In the genomic region with DNA sequence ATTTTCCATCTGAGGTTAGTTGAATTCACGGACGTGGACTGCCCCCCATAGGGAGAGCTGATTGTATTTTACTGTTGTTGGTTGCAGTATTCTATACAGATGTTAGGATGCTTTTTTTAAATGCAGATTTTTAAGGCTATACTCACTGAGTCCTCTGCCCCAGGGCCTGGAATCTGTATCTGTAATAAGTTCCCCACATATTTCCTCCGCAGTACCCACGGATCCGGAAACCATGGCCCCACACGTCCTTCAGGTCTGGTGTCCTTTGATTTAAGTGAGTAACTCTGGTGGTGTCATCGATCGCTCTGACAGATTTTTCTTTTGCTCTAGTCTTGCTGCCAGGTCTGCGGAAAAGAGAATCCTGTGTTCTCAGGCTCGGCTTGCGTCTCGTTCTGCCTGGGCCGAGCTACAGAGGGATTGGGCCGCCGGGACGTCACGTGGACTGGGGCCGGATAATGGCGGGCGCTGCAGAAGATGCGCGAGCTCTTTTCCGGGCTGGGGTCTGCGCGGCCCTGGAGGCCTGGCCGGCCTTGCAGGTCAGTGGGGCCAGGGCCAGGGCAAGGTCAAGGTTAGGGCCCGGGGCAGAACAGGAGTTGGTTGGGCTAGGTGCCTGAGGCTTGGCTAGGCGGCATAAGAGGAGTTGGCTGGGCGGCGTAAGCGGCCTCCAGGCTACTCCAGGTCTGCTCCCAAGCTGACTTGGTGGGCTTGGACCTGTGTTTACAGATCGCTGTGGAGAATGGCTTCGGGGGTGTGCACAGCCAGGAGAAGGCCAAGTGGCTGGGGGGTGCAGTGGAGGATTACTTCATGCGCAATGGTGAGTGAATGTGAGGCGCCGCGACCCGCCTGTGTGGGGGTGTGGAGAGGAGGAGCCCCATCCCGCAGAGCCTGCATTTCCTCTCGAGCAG, we compare ENCODE assay signal across 8 cellular contexts. TPM values are rescaled to one million over a fixed set of nuclear protein-coding genes. Genes with fewer than 3 reads are reported as not detected.
DNase-seq lines count a peak whose midpoint lies in the region; ATAC-seq and TF ChIP-seq lines count a peak whose summit lies in the region.

A gene with protein sequence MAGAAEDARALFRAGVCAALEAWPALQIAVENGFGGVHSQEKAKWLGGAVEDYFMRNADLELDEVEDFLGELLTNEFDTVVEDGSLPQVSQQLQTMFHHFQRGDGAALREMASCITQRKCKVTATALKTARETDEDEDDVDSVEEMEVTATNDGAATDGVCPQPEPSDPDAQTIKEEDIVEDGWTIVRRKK (plus strand): TSS at position 438 of the 905 bp plus-strand sequence. CDS start 18 bp downstream, at position 456.

- H3K36me3 ChIP-seq in HCT116 (ENCODE audit: control insufficient read depth in 1 of 2, insufficient read depth in 2 of 2, low read length in 2 of 2) (peaks cover 0 to 3% of the 10 kb centered on the region in 2 experiments; a peak in 2 of 4 replicates), MM.1S (replicated peaks; ENCODE audit: insufficient read depth, low read length) (no peaks in the 10 kb centered on the region), neutrophil (peaks cover 8% of the 10 kb centered on the region)

- no peak for TF ChIP-seq POLR2A in HCT116 (IDR thresholded peaks at IDR 0.05; ENCODE audit: borderline replicate concordance, extremely low read depth, insufficient read depth, insufficient read length)

- H3K4me3 ChIP-seq in HCT116 (replicated peaks in 1 of 2; ENCODE audit: low read depth in 1 of 2, low read length in 2 of 2) = peak within 1 kb of the TSS; percentile 83 to 87
- peak within 1 kb of the TSS; percentile 80 for H3K4me3 ChIP-seq in MM.1S (ENCODE audit: low read length)
- H3K4me3 ChIP-seq in neutrophil (ENCODE audit: low read depth in 1 of 2, low read length in 1 of 2) = peak within 1 kb of the TSS; percentile 65 to 80

- peak within 1 kb of the TSS; percentile 35; the same call in 1 of the 2 replicates for H3K27ac ChIP-seq in HCT116 (ENCODE audit: low read depth, low read length)
- H3K27ac ChIP-seq in MM.1S (ENCODE audit: low read length) = no peak within 1 kb of the TSS
- no peak within 1 kb of the TSS for H3K27ac ChIP-seq in neutrophil

- intact Hi-C loops in HCT116 (cut with micrococcal nuclease) = loop anchor here (1.0 to 10.0 kb wide), 2 partner anchors 192 to 255 kb away; partner anchors contain the start of gene FAM120C

- H3F3A ChIP-seq in MM.1S (ENCODE audit: insufficient read depth, low read length) = no peaks in the 10 kb centered on the region

- peak; percentile 93 for ATAC-seq in HCT116

- peaks cover 42% of the 10 kb centered on the region for H3K79me2 ChIP-seq in HCT116 (ENCODE audit: insufficient read depth, low read length)
- H3K79me2 ChIP-seq in MM.1S (ENCODE audit: low read length) = peaks cover 28% of the 10 kb centered on the region

- BruUV-seq in HCT116 (replicated peaks; lab: Mats Ljungman, UMichigan) = no TSS peak

- CTCF ChIA-PET in HCT116 (lab: Charles Lee) = interaction anchor here (1.3 to 1.4 kb wide), 2 partner anchors 11 to 192 kb away, joined by 3 read pairs; no protein-coding TSS in a partner anchor

- H3K27me3 ChIP-seq in HCT116 (ENCODE audit: insufficient read depth, low read length) (no peaks in the 10 kb centered on the region), MM.1S (replicated peaks; ENCODE audit: insufficient read depth, low read length) (no peaks in the 10 kb centered on the region), neutrophil (no peaks in the 10 kb centered on the region)

- H3K9me2 ChIP-seq in HCT116 (ENCODE audit: insufficient read depth) = no peaks in the 10 kb centered on the region
- no peaks in the 10 kb centered on the region for H3K9me2 ChIP-seq in MM.1S (replicated peaks; ENCODE audit: insufficient read depth, low read length)

- DNase-seq in GF-D8 (lab: John Stamatoyannopoulos, UW) (peak; percentile 61), HCT116 (ENCODE audit: low read depth, low spot score) (peak; percentile 72), MM.1S (peak; percentile 84), SIG-M5 treated with dmso at 0.1 percent for 504 hours (lab: John Stamatoyannopoulos, UW; ENCODE audit: unreplicated experiment) (peak; percentile 81), foreskin melanocyte (peak; percentile 78)
- peak; percentile 54 for DNase-seq in activated gamma-delta T cell treated with anti-CD3 and anti-CD28 coated beads, Interleukin-2, amount 50 U/mL, for 16 hours (ENCODE audit: low read depth)

- H3K4me2 ChIP-seq in HCT116 (ENCODE audit: low read length) (peak within 1 kb of the TSS; percentile 75), MM.1S (ENCODE audit: low read depth, low read length) (peak within 1 kb of the TSS; percentile 38; the same call in 1 of the 2 replicates)

- H3K9me3 ChIP-seq in HCT116 (ENCODE audit: control insufficient read depth in 1 of 2, insufficient read depth in 1 of 2, low read depth in 1 of 2, low read length in 2 of 2) (no peaks in the 10 kb centered on the region), MM.1S (replicated peaks; ENCODE audit: insufficient read depth, low read length) (no peaks in the 10 kb centered on the region), neutrophil (no peaks in the 10 kb centered on the region)

- H2AFZ ChIP-seq in HCT116 (ENCODE audit: low read depth, low read length, poor library complexity, severe bottlenecking) (no peak within 1 kb of the TSS), MM.1S (ENCODE audit: low read length) (peak within 1 kb of the TSS; percentile 83)

- peak in 2 of 3 experiments; percentile 9 to 27; a peak in 2 of 6 replicates for TF ChIP-seq CTCF in HCT116 (IDR thresholded peaks at IDR 0.05 in 2 of 3, conservative IDR thresholded peaks at IDR 0.05 in 1 of 3; ENCODE audit: borderline replicate concordance in 1 of 3, insufficient read depth in 1 of 3, low read depth in 2 of 3, low read length in 2 of 3)
- TF ChIP-seq CTCF in MM.1S (IDR thresholded peaks at IDR 0.05; ENCODE audit: low read length) = no peak
- no peak for TF ChIP-seq CTCF in neutrophil (IDR thresholded peaks at IDR 0.05)
- no peak for TF ChIP-seq CTCF in subcutaneous adipose tissue (IDR thresholded peaks at IDR 0.05; ENCODE audit: low read depth)

- POLR2A ChIA-PET in HCT116 (lab: Charles Lee) = no interaction called here

- H3K9ac ChIP-seq in HCT116 (ENCODE audit: low read length) (peak within 1 kb of the TSS; percentile 75), MM.1S (ENCODE audit: low read length) (peak within 1 kb of the TSS; percentile 77)

- no peaks in the 10 kb centered on the region for H4K20me1 ChIP-seq in HCT116 (ENCODE audit: insufficient read depth)
- H4K20me1 ChIP-seq in MM.1S (ENCODE audit: insufficient read depth, low read length) = no peaks in the 10 kb centered on the region

- TF ChIP-seq RAD21 in HCT116 (IDR thresholded peaks at IDR 0.05; ENCODE audit: low read depth) = peak; percentile 47; the same call in 1 of the 2 replicates

- peaks cover 5 to 9% of the 10 kb centered on the region in 2 experiments; a peak in 3 of 4 replicates for H3K4me1 ChIP-seq in HCT116 (ENCODE audit: control insufficient read depth in 1 of 2, insufficient read depth in 2 of 2, low read length in 2 of 2)
- no peaks in the 10 kb centered on the region; the same call in none of the 2 replicates for H3K4me1 ChIP-seq in MM.1S (ENCODE audit: low read length)
- H3K4me1 ChIP-seq in neutrophil (ENCODE audit: control insufficient read depth in 1 of 2, insufficient read depth in 1 of 2, low read depth in 1 of 2, low read length in 1 of 2) = peaks cover 6 to 9% of the 10 kb centered on the region in 2 experiments

- RAD21 ChIA-PET in HCT116 (lab: Charles Lee; ENCODE audit: low non-redundant PET in 1 of 2, low total read pairs in 2 of 2, uncharacterized antibody in 2 of 2, unreplicated experiment in 2 of 2) = no interaction called here

TF ChIP-seq in HCT116, 20 proteins besides CTCF, POLR2A, EP300 and RAD21 (continues in another document):
- peak; percentile 81 for TF ChIP-seq SP1 (IDR thresholded peaks at IDR 0.05; ENCODE audit: low read depth)
- peak; percentile 40; the same call in 1 of the 2 replicates for TF ChIP-seq ELF1 (IDR thresholded peaks at IDR 0.05; ENCODE audit: borderline replicate concordance, low read depth)
- peak; percentile 27 for TF ChIP-seq EGR1 (IDR thresholded peaks at IDR 0.05; ENCODE audit: low read depth)
- peak; percentile 93 for TF ChIP-seq SRF (IDR thresholded peaks at IDR 0.05; ENCODE audit: low read depth)
- peak; percentile 69; the same call in 1 of the 2 replicates for TF ChIP-seq CBX3 (IDR thresholded peaks at IDR 0.05; ENCODE audit: low read depth)
- peak; percentile 62 for TF ChIP-seq POLR2AphosphoS5 (IDR thresholded peaks at IDR 0.05; ENCODE audit: low read depth, low read length)
- no peak for TF ChIP-seq ZBTB33 (IDR thresholded peaks at IDR 0.05; ENCODE audit: extremely low read depth, insufficient replicate concordance, low read length)
- TF ChIP-seq MAX (IDR thresholded peaks at IDR 0.05) = peak; percentile 71
- peak; percentile 93 for TF ChIP-seq YY1 (IDR thresholded peaks at IDR 0.05; ENCODE audit: extremely low read depth, insufficient replicate concordance, low read depth, low read length)
- TF ChIP-seq ATF3 (IDR thresholded peaks at IDR 0.05) = no peak
- no peak for TF ChIP-seq EZH2 (IDR thresholded peaks at IDR 0.05)
- TF ChIP-seq JUND (IDR thresholded peaks at IDR 0.05) = no peak
- no peak for TF ChIP-seq CEBPB (IDR thresholded peaks at IDR 0.05; ENCODE audit: low read depth)
- TF ChIP-seq ZNF274 (IDR thresholded peaks at IDR 0.05; ENCODE audit: low read depth, low read length) = no peak

RNA-seq across cellular contexts. Expression of the gene that starts here (rescaled TPM):
- total RNA-seq in HCT116 (2021; ENCODE audit: unreplicated experiment) (27.9 TPM), subcutaneous adipose tissue (10 to 100 TPM; 14.3 to 35.6 (median 18.5) TPM)
- 24.6 and 25.0 TPM in 2 replicates for polyA plus RNA-seq in HCT116 (2012)

Comparison
In these comparisons a context has a peak if more than half of its experiments do, and no peak if none do; other contexts are left out.
1. CTCF ChIP-seq: peak in HCT116 (2 of 3); none in MM.1S (single experiment), neutrophil (single experiment) and subcutaneous adipose tissue (single experiment).
2. Peak in every context shown above with its lines, with median percentiles within 50 percentile points of each other: DNase-seq and H3K4me3 ChIP-seq.